In the genomic region with DNA sequence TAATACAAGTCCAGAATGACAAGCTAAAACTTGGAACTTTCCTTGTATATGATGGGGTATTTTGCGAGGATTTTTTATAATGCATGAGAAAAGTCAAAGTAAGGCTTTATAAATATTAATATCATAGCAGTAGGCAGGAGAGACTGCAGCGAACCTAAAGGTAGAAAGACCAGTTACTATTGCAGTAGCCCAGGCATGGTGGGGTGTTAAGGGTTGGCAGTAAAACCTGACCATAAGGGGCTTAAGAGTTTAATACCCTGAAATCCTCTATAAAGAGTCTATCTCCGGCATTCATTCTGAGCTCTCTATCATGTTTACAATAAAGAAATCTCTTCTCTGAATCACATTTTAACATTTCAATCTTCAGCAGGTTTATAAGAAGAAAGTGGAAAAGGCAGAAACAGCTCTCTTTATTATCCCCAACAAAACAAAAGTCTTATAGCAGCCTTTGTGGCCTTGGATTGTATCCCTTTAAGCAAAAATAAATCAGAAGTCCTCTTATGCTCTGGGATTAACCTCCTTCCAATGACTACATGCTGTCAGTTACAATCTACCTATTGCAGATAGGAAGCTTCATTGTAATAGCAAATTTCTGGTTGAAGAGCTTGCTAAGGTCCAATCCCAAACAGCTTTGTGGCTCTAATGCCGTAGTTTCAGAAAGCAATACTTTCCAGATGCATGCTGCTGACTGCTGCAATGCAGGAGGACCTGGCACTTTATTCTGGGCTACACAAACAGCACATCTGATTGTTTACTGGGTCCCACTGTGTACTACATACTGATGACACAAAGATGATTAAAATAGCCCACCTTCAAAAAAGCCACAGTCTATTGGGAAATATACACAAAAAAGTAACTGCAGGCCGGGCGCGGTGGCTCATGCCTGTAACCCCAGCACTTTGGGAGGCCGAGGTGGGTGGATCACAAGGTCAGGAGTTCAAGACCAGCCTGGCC, we compare ENCODE assay signal across 32 cellular contexts. TPM values are rescaled to one million over a fixed set of nuclear protein-coding genes. Genes with fewer than 3 reads are reported as not detected.
DNase-seq lines count a peak whose midpoint lies in the region; ATAC-seq and TF ChIP-seq lines count a peak whose summit lies in the region.
"Had no signal": no experiment of that assay in that cellular context is flagged by ENCODE, and none has a peak within 500 bp of the region (broad histone marks: within the 10 kb centered on the region; RNA-seq: fewer than 3 reads in every experiment).

No MANE protein-coding gene starts in this region.

- intact Hi-C loops in lower lobe of right lung (cut with DNase I) = no loop called here

- no peak overlapping the region for H3K4me3 Mint-ChIP-seq in activated naive CD8-positive, alpha-beta T cell
- H3K4me3 Mint-ChIP-seq in activated naive CD8-positive, alpha-beta T cell treated with anti-CD3 and anti-CD28 coated beads, Interleukin-2, amount 50 U/mL, for 24 hours = no peak overlapping the region
- H3K4me3 Mint-ChIP-seq in brain = no peak overlapping the region
- H3K4me3 Mint-ChIP-seq in mesothelial cell of epicardium = no peak overlapping the region
- no peak overlapping the region for H3K4me3 Mint-ChIP-seq in chondrocyte (ENCODE audit: unreplicated experiment)
- H3K4me3 Mint-ChIP-seq: activated CD8-positive, alpha-beta T cell treated with anti-CD3 and anti-CD28 coated beads, Interleukin-2, amount 10 ng/mL, durations not matched to agents 7 days and 5 days; activated naive CD4-positive, alpha-beta T cell treated with anti-CD3 and anti-CD28 coated beads, Interleukin-2, amount 10 ng/mL, durations not matched to agents 7 days and 5 days; CD4-positive, alpha-beta T cell; natural killer cell; stimulated activated effector memory CD8-positive, alpha-beta T cell treated with anti-CD3 and anti-CD28 coated beads, Interleukin-12 subunit alpha, Interleukin-12 subunit beta, amount 100 ng/mL, for 72 hours had no signal

- DNase-seq in activated naive CD8-positive, alpha-beta T cell treated with anti-CD3 and anti-CD28 coated beads, Interleukin-2, amount 50 U/mL, for 24 hours = no peak
- no peak for DNase-seq in mesothelial cell of epicardium (ENCODE audit: low spot score in 2 of 2, unreplicated experiment in 2 of 2)
- no peak for DNase-seq in lower lobe of right lung
- DNase-seq in activated CD4-positive, alpha-beta T cell treated with anti-CD3 and anti-CD28 coated beads for 48 hours = no peak
- no peak for DNase-seq in chondrocyte (ENCODE audit: low spot score)
- DNase-seq: 8988T; activated CD4-positive, alpha-beta T cell treated with anti-CD3 and anti-CD28 coated beads for 1 hour; activated CD8-positive, alpha-beta T cell treated with anti-CD3 and anti-CD28 coated beads, Interleukin-2, amount 10 ng/mL, durations not matched to agents 7 days and 5 days; activated naive CD4-positive, alpha-beta T cell treated with anti-CD3 and anti-CD28 coated beads, Interleukin-2, amount 10 ng/mL, durations not matched to agents 7 days and 5 days; amniotic stem cell; CD4-positive, alpha-beta T cell; colonic mucosa; DMS 273 treated with DMSO at 0.1 percent for 48 hours; effector CD8-positive, alpha-beta T cell; heart right ventricle; KG1; kidney glomerular epithelial cell; mucosa of descending colon; natural killer cell; NCI-H1105 treated with DMSO at 0.1 percent for 48 hours; NCI-H1930; NCI-H526 treated with DMSO at 0.1 percent for 48 hours; Peyer's patch; SHP77; T-helper 2 cell; upper lobe of right lung had no signal

- no peaks in the 10 kb centered on the region for H3K4me1 ChIP-seq in lower lobe of right lung
- H3K4me1 ChIP-seq: colonic mucosa had no signal

- H3K27me3 Mint-ChIP-seq in activated naive CD8-positive, alpha-beta T cell = no peaks in the 10 kb centered on the region
- no peaks in the 10 kb centered on the region for H3K27me3 Mint-ChIP-seq in activated naive CD8-positive, alpha-beta T cell treated with anti-CD3 and anti-CD28 coated beads, Interleukin-2, amount 50 U/mL, for 24 hours
- H3K27me3 Mint-ChIP-seq in brain = no peaks in the 10 kb centered on the region
- H3K27me3 Mint-ChIP-seq in mesothelial cell of epicardium (ENCODE audit: low read depth) = no peaks in the 10 kb centered on the region
- H3K27me3 Mint-ChIP-seq in chondrocyte (ENCODE audit: low read depth) = no peaks in the 10 kb centered on the region
- H3K27me3 Mint-ChIP-seq: activated naive CD4-positive, alpha-beta T cell treated with anti-CD3 and anti-CD28 coated beads, Interleukin-2, amount 10 ng/mL, durations not matched to agents 7 days and 5 days; CD4-positive, alpha-beta T cell had no signal

- no peaks in the 10 kb centered on the region for H3K9me3 ChIP-seq in lower lobe of right lung
- H3K9me3 ChIP-seq: colonic mucosa, heart right ventricle, mucosa of descending colon, Peyer's patch, upper lobe of right lung had no signal

- peaks cover 8% of the 10 kb centered on the region for H3K36me3 Mint-ChIP-seq in activated naive CD8-positive, alpha-beta T cell
- H3K36me3 Mint-ChIP-seq in activated naive CD8-positive, alpha-beta T cell treated with anti-CD3 and anti-CD28 coated beads, Interleukin-2, amount 50 U/mL, for 24 hours (ENCODE audit: low read depth) = peaks cover 7% of the 10 kb centered on the region
- H3K36me3 Mint-ChIP-seq in brain (no peaks in the 10 kb centered on the region), mesothelial cell of epicardium (peaks cover 1% of the 10 kb centered on the region), chondrocyte (ENCODE audit: low read depth) (no peaks in the 10 kb centered on the region)
- H3K36me3 Mint-ChIP-seq: natural killer cell had no signal

- peaks cover 7% of the 10 kb centered on the region for H3K4me1 Mint-ChIP-seq in activated naive CD8-positive, alpha-beta T cell (ENCODE audit: low read depth)
- H3K4me1 Mint-ChIP-seq in activated naive CD8-positive, alpha-beta T cell treated with anti-CD3 and anti-CD28 coated beads, Interleukin-2, amount 50 U/mL, for 24 hours = peaks cover 3% of the 10 kb centered on the region
- H3K4me1 Mint-ChIP-seq in brain (peaks cover 9% of the 10 kb centered on the region), mesothelial cell of epicardium (no peaks in the 10 kb centered on the region), chondrocyte (ENCODE audit: low read depth) (no peaks in the 10 kb centered on the region)
- H3K4me1 Mint-ChIP-seq: activated naive CD4-positive, alpha-beta T cell treated with anti-CD3 and anti-CD28 coated beads, Interleukin-2, amount 10 ng/mL, durations not matched to agents 7 days and 5 days had no signal

- peak overlapping the region; percentile 5 for H3K27ac Mint-ChIP-seq in activated naive CD8-positive, alpha-beta T cell
- H3K27ac Mint-ChIP-seq in activated naive CD8-positive, alpha-beta T cell treated with anti-CD3 and anti-CD28 coated beads, Interleukin-2, amount 50 U/mL, for 24 hours = no peak overlapping the region
- peak overlapping the region in 3 of 5 experiments; percentile 36 to 80 (median 70) for H3K27ac Mint-ChIP-seq in brain
- H3K27ac Mint-ChIP-seq in mesothelial cell of epicardium = peak overlapping the region; percentile 3
- H3K27ac Mint-ChIP-seq in chondrocyte (ENCODE audit: unreplicated experiment) = no peak overlapping the region
- H3K27ac Mint-ChIP-seq: activated CD8-positive, alpha-beta T cell treated with anti-CD3 and anti-CD28 coated beads, Interleukin-2, amount 10 ng/mL, durations not matched to agents 7 days and 5 days; activated naive CD4-positive, alpha-beta T cell treated with anti-CD3 and anti-CD28 coated beads, Interleukin-2, amount 10 ng/mL, durations not matched to agents 7 days and 5 days; CD4-positive, alpha-beta T cell; natural killer cell; stimulated activated effector memory CD8-positive, alpha-beta T cell treated with anti-CD3 and anti-CD28 coated beads, Interleukin-12 subunit alpha, Interleukin-12 subunit beta, amount 100 ng/mL, for 72 hours had no signal

- H3K36me3 ChIP-seq in lower lobe of right lung = no peaks in the 10 kb centered on the region
- H3K36me3 ChIP-seq: colonic mucosa, heart right ventricle, Peyer's patch, upper lobe of right lung had no signal

- no peak overlapping the region for H3K4me3 ChIP-seq in lower lobe of right lung
- H3K4me3 ChIP-seq: colonic mucosa, GM12878, heart right ventricle, mucosa of descending colon, Peyer's patch, upper lobe of right lung had no signal

- H3K9me3 Mint-ChIP-seq in activated naive CD8-positive, alpha-beta T cell (ENCODE audit: low read depth) = no peaks in the 10 kb centered on the region
- no peaks in the 10 kb centered on the region for H3K9me3 Mint-ChIP-seq in activated naive CD8-positive, alpha-beta T cell treated with anti-CD3 and anti-CD28 coated beads, Interleukin-2, amount 50 U/mL, for 24 hours
- H3K9me3 Mint-ChIP-seq in brain (no peaks in the 10 kb centered on the region), mesothelial cell of epicardium (no peaks in the 10 kb centered on the region), chondrocyte (ENCODE audit: low read depth) (no peaks in the 10 kb centered on the region)
- H3K9me3 Mint-ChIP-seq: activated naive CD4-positive, alpha-beta T cell treated with anti-CD3 and anti-CD28 coated beads, Interleukin-2, amount 10 ng/mL, durations not matched to agents 7 days and 5 days; CD4-positive, alpha-beta T cell; natural killer cell; stimulated activated effector memory CD8-positive, alpha-beta T cell treated with anti-CD3 and anti-CD28 coated beads, Interleukin-12 subunit alpha, Interleukin-12 subunit beta, amount 100 ng/mL, for 72 hours had no signal

- TF ChIP-seq CTCF in brain (conservative IDR thresholded peaks at IDR 0.05) (no peak), mesothelial cell of epicardium (IDR thresholded peaks at IDR 0.05; ENCODE audit: unreplicated experiment) (no peak), lower lobe of right lung (IDR thresholded peaks at IDR 0.05) (no peak), chondrocyte (IDR thresholded peaks at IDR 0.05) (no peak)

- H3K27ac ChIP-seq in lower lobe of right lung = no peak overlapping the region
- H3K27ac ChIP-seq: colonic mucosa, heart right ventricle, HL-60, Peyer's patch, upper lobe of right lung had no signal

- no peaks in the 10 kb centered on the region for H3K27me3 ChIP-seq in lower lobe of right lung (ENCODE audit: low read depth)
- H3K27me3 ChIP-seq: colonic mucosa, heart right ventricle, Peyer's patch, upper lobe of right lung had no signal

- no peak for ATAC-seq in activated naive CD8-positive, alpha-beta T cell treated with anti-CD3 and anti-CD28 coated beads, Interleukin-2, amount 50 U/mL, for 24 hours
- no peak for ATAC-seq in lower lobe of right lung
- ATAC-seq in HG03565 (IDR thresholded peaks at IDR 0.05; ENCODE audit: unreplicated experiment) = no peak
- ATAC-seq: activated CD8-positive, alpha-beta T cell treated with anti-CD3 and anti-CD28 coated beads, Interleukin-2, amount 10 ng/mL, durations not matched to agents 7 days and 5 days; GM12878; heart right ventricle; mucosa of descending colon; natural killer cell; stimulated activated effector memory CD8-positive, alpha-beta T cell treated with anti-CD3 and anti-CD28 coated beads, Interleukin-12 subunit alpha, Interleukin-12 subunit beta, amount 100 ng/mL, for 72 hours; upper lobe of right lung had no signal

RNA-seq across cellular contexts. Expression of gene SIK3, which starts 45.8 kb away (rescaled TPM):
- polyA plus RNA-seq in brain (ENCODE audit: insufficient read depth, low read depth, low replicate concordance) = 27.2 TPM
- total RNA-seq in mesothelial cell of epicardium = 28.1 to 38.1 TPM (median 35.6 TPM) in 3 replicates
- total RNA-seq in lower lobe of right lung = 32.9 TPM
- 17.9 to 19.8 TPM (median 19.5 TPM) in 3 replicates for total RNA-seq in chondrocyte

Comparison
In these comparisons a context has a peak if more than half of its experiments do, and no peak if none do; other contexts are left out.
1. H3K27ac Mint-ChIP-seq: peak in activated naive CD8-positive, alpha-beta T cell (single experiment), brain (3 of 5) and mesothelial cell of epicardium (single experiment); none in activated naive CD8-positive, alpha-beta T cell treated with anti-CD3 and anti-CD28 coated beads, Interleukin-2, amount 50 U/mL, for 24 hours (single experiment) and chondrocyte (single experiment).